In genomic region chr4:185210102-185210981, GRCh38 we compare ENCODE assay signal across 1 cellular context.
TF ChIP-seq lines count a peak whose summit lies in the region.

No MANE protein-coding gene starts in this region.

TF ChIP-seq in HepG2, 621 proteins besides CTCF, POLR2A, EP300 and RAD21 (continued from another document and continues in another):
- TF ChIP-seq YY1 (IDR thresholded peaks at IDR 0.05; ENCODE audit: insufficient read depth, insufficient replicate concordance, low read depth, low read length) (no peak), ZNF138 (CRISPR knock-in tag; IDR thresholded peaks at IDR 0.05; ENCODE audit: low read depth) (no peak), ZNF709 (CRISPR knock-in tag; IDR thresholded peaks at IDR 0.05) (no peak), SALL1 (CRISPR knock-in tag; IDR thresholded peaks at IDR 0.05) (0 out of 2 replicates have a peak, but pooled peaks have one; percentile 11), PHF20 (CRISPR knock-in tag; IDR thresholded peaks at IDR 0.05) (no peak), NR1H2 (CRISPR knock-in tag; IDR thresholded peaks at IDR 0.05; ENCODE audit: borderline replicate concordance, low read depth) (no peak), YEATS2 (CRISPR knock-in tag; IDR thresholded peaks at IDR 0.05; ENCODE audit: borderline replicate concordance) (no peak), ZBTB38 (CRISPR knock-in tag; IDR thresholded peaks at IDR 0.05) (peak; percentile 38; the same call in 1 of the 2 replicates), ARNT2 (CRISPR knock-in tag; IDR thresholded peaks at IDR 0.05; ENCODE audit: low read depth) (0 out of 2 replicates have a peak, but pooled peaks have one; percentile 17), UBTF (CRISPR knock-in tag; IDR thresholded peaks at IDR 0.05) (peak; percentile 64), ZSCAN30 (CRISPR knock-in tag; IDR thresholded peaks at IDR 0.05) (no peak), GATAD2A (CRISPR knock-in tag; IDR thresholded peaks at IDR 0.05) (no peak), NFKB2 (CRISPR knock-in tag; IDR thresholded peaks at IDR 0.05; ENCODE audit: borderline replicate concordance) (0 out of 2 replicates have a peak, but pooled peaks have one; percentile 35), RBM22 (optimal IDR thresholded peaks at IDR 0.05; ENCODE audit: low read length) (no peak), PPARG (CRISPR knock-in tag; conservative IDR thresholded peaks at IDR 0.05) (no peak), TRIM22 (IDR thresholded peaks at IDR 0.05) (no peak), ZNF687 (CRISPR knock-in tag; IDR thresholded peaks at IDR 0.05) (peak; percentile 53), ZNF280B (CRISPR knock-in tag; IDR thresholded peaks at IDR 0.05; ENCODE audit: borderline replicate concordance) (0 out of 2 replicates have a peak, but pooled peaks have one; percentile 61), PHF8 (CRISPR knock-in tag; IDR thresholded peaks at IDR 0.05) (0 out of 2 replicates have a peak, but pooled peaks have one; percentile 26), TFDP1 (CRISPR knock-in tag; IDR thresholded peaks at IDR 0.05; ENCODE audit: borderline replicate concordance) (no peak), SNAPC4 (CRISPR knock-in tag; IDR thresholded peaks at IDR 0.05) (no peak), ZNF746 (CRISPR knock-in tag; IDR thresholded peaks at IDR 0.05) (no peak), ZIK1 (CRISPR knock-in tag; IDR thresholded peaks at IDR 0.05; ENCODE audit: borderline replicate concordance, low read depth) (0 out of 2 replicates have a peak, but pooled peaks have one; percentile 27), ZBTB40 (IDR thresholded peaks at IDR 0.05) (no peak), ZBTB40 (CRISPR knock-in tag; IDR thresholded peaks at IDR 0.05) (0 out of 2 replicates have a peak, but pooled peaks have one; percentile 46), HOXD1 (CRISPR knock-in tag; IDR thresholded peaks at IDR 0.05) (no peak)
